19 cellular contexts compared by ENCODE assay signal in genomic region chr6:138557147-138557546, GRCh38.
"Had no signal": no experiment of that assay in that cellular context is flagged by ENCODE, and none has a peak within 500 bp of the region (broad histone marks: within the 10 kb centered on the region; RNA-seq: fewer than 3 reads in every experiment).

No MANE protein-coding gene starts in this region.

- H3K4me1 Mint-ChIP-seq: immature natural killer cell had no signal

- H3K36me3 ChIP-seq: esophagus squamous epithelium, gastroesophageal sphincter, left ventricle myocardium inferior, neutrophil, upper lobe of left lung, uterus had no signal

- H3K9me3 Mint-ChIP-seq: effector memory CD8-positive, alpha-beta T cell; immature natural killer cell; naive B cell; nephron had no signal

- H3K36me3 Mint-ChIP-seq: immature natural killer cell, naive B cell had no signal

- H3K4me3 Mint-ChIP-seq: effector memory CD8-positive, alpha-beta T cell; immature natural killer cell; naive B cell; nephron had no signal

- H3K9me3 ChIP-seq: esophagus squamous epithelium, gastroesophageal sphincter, left ventricle myocardium inferior, neutrophil, upper lobe of left lung, uterus had no signal

- FAIRE-seq: keratinocyte had no signal

- DNase-seq: effector memory CD8-positive, alpha-beta T cell; esophagus squamous epithelium; foreskin fibroblast; glutamatergic neuron; immature natural killer cell; left ventricle myocardium inferior; mesenchymal stem cell; naive B cell; right cardiac atrium; stimulated activated CD4-positive, alpha-beta T cell treated with anti-CD3 and anti-CD28 coated beads, Interleukin-2, amount 100 ng/mL, for 48 hours; stimulated activated naive CD4-positive, alpha-beta T cell treated with Interleukin-2 at 50 U/mL for 16 hours; upper lobe of left lung; uterus had no signal

- H3K4me3 ChIP-seq: esophagus squamous epithelium, gastroesophageal sphincter, left ventricle myocardium inferior, lung, smooth muscle cell, upper lobe of left lung, uterus had no signal

- H3K4me2 ChIP-seq: smooth muscle cell had no signal

- H3K27ac ChIP-seq: esophagus squamous epithelium, gastroesophageal sphincter, left ventricle myocardium inferior, neutrophil, uterus had no signal

- ATAC-seq: effector memory CD8-positive, alpha-beta T cell; gastroesophageal sphincter; right cardiac atrium had no signal

- H3K27ac Mint-ChIP-seq: effector memory CD8-positive, alpha-beta T cell; immature natural killer cell; nephron had no signal

- H3K27me3 ChIP-seq: esophagus squamous epithelium, gastroesophageal sphincter, neutrophil, upper lobe of left lung, uterus had no signal
